In genomic region chr7:54811016-54811924, GRCh38 we compare ENCODE assay signal across 1 cellular context.
TF ChIP-seq lines count a peak whose summit lies in the region.

No MANE protein-coding gene starts in this region.

TF ChIP-seq in IMR-90, 13 proteins besides CTCF, POLR2A, EP300 and RAD21:
- TF ChIP-seq USF2 (IDR thresholded peaks at IDR 0.05; ENCODE audit: low read depth, low read length) (no peak), SMC3 (IDR thresholded peaks at IDR 0.05; ENCODE audit: low read depth, low read length) (no peak), ELK1 (IDR thresholded peaks at IDR 0.05; ENCODE audit: borderline replicate concordance, low read depth, low read length) (no peak), MAZ (IDR thresholded peaks at IDR 0.05; ENCODE audit: borderline replicate concordance, low read depth, low read length) (no peak), MXI1 (IDR thresholded peaks at IDR 0.05; ENCODE audit: borderline replicate concordance, low read depth, low read length) (no peak), BHLHE40 (IDR thresholded peaks at IDR 0.05; ENCODE audit: low read depth, low read length) (no peak), RCOR1 (IDR thresholded peaks at IDR 0.05; ENCODE audit: insufficient replicate concordance, low read length) (no peak), CHD1 (IDR thresholded peaks at IDR 0.05; ENCODE audit: low read depth, low read length) (no peak), MAFK (IDR thresholded peaks at IDR 0.05; ENCODE audit: low read depth, low read length) (no peak), NFE2L2 (IDR thresholded peaks at IDR 0.05; ENCODE audit: low read depth, low read length) (no peak), RFX5 (IDR thresholded peaks at IDR 0.05; ENCODE audit: low read depth, low read length) (no peak), CEBPB (IDR thresholded peaks at IDR 0.05; ENCODE audit: low read depth, low read length) (no peak), FOS (IDR thresholded peaks at IDR 0.05; ENCODE audit: low read depth, low read length) (no peak)
